In the genomic region with DNA sequence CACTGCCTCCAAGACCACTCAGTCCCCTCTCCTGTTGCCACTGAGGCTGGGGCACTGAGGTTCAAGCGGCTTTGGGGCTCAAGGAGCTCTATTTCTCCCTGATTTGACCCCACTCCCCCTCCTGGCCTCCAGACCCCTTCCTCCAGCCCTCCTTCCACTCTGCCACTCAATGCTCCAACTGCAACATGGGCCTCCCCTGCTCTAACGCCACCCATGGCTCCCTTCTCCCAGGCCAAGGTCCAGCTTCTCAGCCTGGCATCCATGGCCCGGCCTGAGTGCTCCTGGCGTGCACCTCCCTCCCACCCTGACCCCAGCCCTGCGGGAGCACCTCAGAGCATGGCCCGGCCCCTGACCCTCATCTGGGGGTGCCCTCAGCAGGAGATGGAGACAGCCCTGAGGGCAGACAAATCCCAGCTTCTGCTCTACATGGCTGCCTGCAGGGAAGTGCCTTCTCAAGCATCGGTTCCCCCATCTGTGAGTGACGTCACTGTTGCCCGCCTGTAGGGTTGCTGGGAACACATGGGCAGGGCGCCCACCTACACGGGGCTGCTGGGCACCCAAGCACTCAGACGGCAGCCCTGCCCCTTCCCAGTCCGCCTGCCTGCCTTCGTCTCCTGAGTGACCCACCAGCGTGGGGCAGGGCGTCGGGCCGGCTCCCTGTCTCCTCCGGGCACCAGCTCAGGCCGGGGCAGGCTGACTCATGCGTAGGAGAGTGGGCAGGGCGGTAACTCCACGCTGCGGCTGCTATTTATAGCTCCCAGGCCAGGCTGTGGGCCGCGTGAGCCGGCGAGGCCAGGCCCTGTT, we compare ENCODE assay signal across 8 cellular contexts. TPM values are rescaled to one million over a fixed set of nuclear protein-coding genes. Genes with fewer than 3 reads are reported as not detected.
DNase-seq lines count a peak whose midpoint lies in the region; ATAC-seq, FAIRE-seq and TF ChIP-seq lines count a peak whose summit lies in the region.

No MANE protein-coding gene starts in this region.

- peak overlapping the region in 7 of 8 donors; percentile 29 to 86 (median 75) for H3K4me3 Mint-ChIP-seq in naive B cell

- H2AK5ac ChIP-seq in H1 (ENCODE audit: low read depth, low read length), result no peak overlapping the region; the same call in 1 of the 2 replicates

- H3K27ac Mint-ChIP-seq in naive B cell, result peak overlapping the region in 3 of 6 donors; percentile 36 to 90 (median 81)

- TF ChIP-seq RAD21 in H1 (IDR thresholded peaks at IDR 0.05 in 1 of 2, conservative IDR thresholded peaks at IDR 0.05 in 1 of 2; ENCODE audit: low read depth in 2 of 2, low read length in 2 of 2), result no peak

- no peak overlapping the region for H3K9ac ChIP-seq in H1 (replicated peaks in 1 of 4; ENCODE audit: extremely low read depth in 1 of 4, low read depth in 3 of 4, low read length in 3 of 4)

- no peak overlapping the region for H3K56ac ChIP-seq in H1 (replicated peaks; ENCODE audit: insufficient read length, low read depth, low read length)

- no peak overlapping the region for H2BK20ac ChIP-seq in H1 (ENCODE audit: low read length)

- H4K20me1 ChIP-seq in H1 (replicated peaks in 1 of 2; ENCODE audit: control insufficient read depth in 1 of 2, insufficient read depth in 2 of 2, low read length in 2 of 2), result peaks cover 0 to 4% of the 10 kb centered on the region in 2 experiments

- no peak overlapping the region for H2BK120ac ChIP-seq in H1 (replicated peaks; ENCODE audit: low read depth, low read length)

- H3K27me3 Mint-ChIP-seq in naive B cell, result peaks cover 0 to 8% (median 0%) of the 10 kb centered on the region in 3 donors

- no peak overlapping the region for H3K14ac ChIP-seq in H1 (ENCODE audit: insufficient read length)

- no peak overlapping the region for H4K91ac ChIP-seq in H1 (replicated peaks; ENCODE audit: insufficient read length, low read length)

- H3K23ac ChIP-seq in H1 (ENCODE audit: insufficient read length), result no peak overlapping the region

- H4K8ac ChIP-seq in H1 (ENCODE audit: extremely low read depth, insufficient read depth, low read length), result peak overlapping the region; percentile 0; the same call in 1 of the 2 replicates

- DNase-seq in Ammon's horn (ENCODE audit: low spot score), result peak; percentile 68
- peak; percentile 69 for DNase-seq in NOMO-1 treated with DMSO at 0.1 percent for 48 hours (lab: John Stamatoyannopoulos, UW; ENCODE audit: unreplicated experiment)
- no peak for DNase-seq in H1 (ENCODE audit: low read depth in 1 of 2, low spot score in 2 of 2)
- DNase-seq in naive B cell, result no peak
- DNase-seq in NAMALWA (ENCODE audit: low spot score), result no peak

- no peak for FAIRE-seq in H1 (lab: Jason Lieb, UNC)

- TF ChIP-seq EP300 in H1 (IDR thresholded peaks at IDR 0.05; ENCODE audit: borderline replicate concordance in 1 of 2, low read depth in 2 of 2, low read length in 2 of 2), result no peak

- H3K27ac ChIP-seq in H1 (ENCODE audit: low read depth, low read length), result no peak overlapping the region

- H3K9me3 ChIP-seq in H1 (ENCODE audit: insufficient read depth in 2 of 2, low read depth in 1 of 2, low read length in 1 of 2), result no peaks in the 10 kb centered on the region

- no peak overlapping the region for H4K5ac ChIP-seq in H1 (ENCODE audit: insufficient read length, low read depth, low read length)

- H2BK12ac ChIP-seq in H1 (ENCODE audit: low read depth, low read length), result no peak overlapping the region; the same call in 1 of the 2 replicates

- H3K27me3 ChIP-seq in H1 (replicated peaks in 1 of 4; ENCODE audit: control insufficient read depth in 3 of 4, extremely low read depth in 1 of 4, insufficient read depth in 3 of 4, low read length in 3 of 4), result peaks cover 0 to 7% (median 3%) of the 10 kb centered on the region in 4 experiments; a peak in 4 of 7 replicates

- CTCF ChIA-PET in H1 (lab: Charles Lee; ENCODE audit: partially characterized antibody), result interaction anchor here (0.6 to 3.2 kb wide), 8 partner anchors 13 to 120 kb away, joined by 3 to 16 read pairs (median 3); a partner anchor contains a TSS

- no peak for TF ChIP-seq POLR2A in H1 (IDR thresholded peaks at IDR 0.05; ENCODE audit: control extremely low read depth in 1 of 2, low read depth in 2 of 2, low read length in 2 of 2)

- H3K79me1 ChIP-seq in H1 (ENCODE audit: low read depth, low read length), result no peaks in the 10 kb centered on the region

- H3K4ac ChIP-seq in H1 (replicated peaks; ENCODE audit: insufficient read length, low read depth, low read length), result no peak overlapping the region

- peak overlapping the region in 1 of 2 experiments; percentile 55; a peak in 1 of 4 replicates for H3K4me2 ChIP-seq in H1 (ENCODE audit: insufficient read depth in 1 of 2, low read depth in 2 of 2, low read length in 2 of 2)

- no peak overlapping the region for H2AFZ ChIP-seq in H1 (ENCODE audit: low read length)

- 0 out of 2 replicates have a peak overlapping the region, but pooled peaks have one; percentile 44 for H2BK5ac ChIP-seq in H1 (ENCODE audit: low read depth, low read length)

- H3K4me1 ChIP-seq in H1 (replicated peaks in 1 of 4; ENCODE audit: control insufficient read depth in 3 of 4, insufficient read depth in 4 of 4, low read length in 3 of 4), result peaks cover 0 to 20% (median 6%) of the 10 kb centered on the region in 4 experiments; a peak in 6 of 7 replicates

- no peaks in the 10 kb centered on the region for H3K79me2 ChIP-seq in H1 (ENCODE audit: control insufficient read depth in 1 of 2, insufficient read depth in 2 of 2, low read length in 2 of 2)

- no peaks in the 10 kb centered on the region for H3K36me3 Mint-ChIP-seq in naive B cell

- H3K4me3 ChIP-seq in H1 (ENCODE audit: extremely low read depth in 1 of 4, insufficient read depth in 2 of 4, low read depth in 3 of 4, low read length in 4 of 4), result no peak overlapping the region; a peak in 1 of 8 replicates

- TF ChIP-seq CTCF in H1 (IDR thresholded peaks at IDR 0.05; ENCODE audit: control extremely low read depth in 1 of 3, insufficient read depth in 1 of 3, low read depth in 1 of 3, low read length in 3 of 3), result no peak

- no peaks in the 10 kb centered on the region for H3K36me3 ChIP-seq in H1 (ENCODE audit: control insufficient read depth in 2 of 4, insufficient read depth in 4 of 4, low read length in 3 of 4)

- H3K23me2 ChIP-seq in H1 (ENCODE audit: low read depth, low read length), result peaks cover 12% of the 10 kb centered on the region; the same call in 1 of the 2 replicates

- H3K18ac ChIP-seq in H1 (ENCODE audit: extremely low read depth, low read length), result no peak overlapping the region

- WGBS in H1 (ENCODE audit: extremely low coverage in 1 of 2, insufficient coverage in 1 of 2, insufficient read length in 1 of 2, insufficient replicate concordance in 2 of 2, low coverage in 1 of 2, low lambda C conversion rate in 2 of 2, missing lambda C conversion rate in 1 of 2), 2 experiments, result 87% methylated on average over 27 of the region's 28 CpGs; no CpG with 5 or more reads in 1 of the 2 experiments

- peaks cover 0 to 1% (median 0%) of the 10 kb centered on the region in 7 donors for H3K9me3 Mint-ChIP-seq in naive B cell

- ATAC-seq in naive B cell (ENCODE audit: low read depth in 2 of 2) (peak; percentile 22 to 25), GM18870 (IDR thresholded peaks at IDR 0.05; ENCODE audit: unreplicated experiment) (no peak), HG03342 (IDR thresholded peaks at IDR 0.05; ENCODE audit: unreplicated experiment) (no peak), GM21528 (IDR thresholded peaks at IDR 0.05; ENCODE audit: low FRiP score, unreplicated experiment) (no peak)

- peak overlapping the region; percentile 81; the same call in 1 of the 2 replicates for H2BK15ac ChIP-seq in H1 (ENCODE audit: low read length)

- H3K4me1 Mint-ChIP-seq in naive B cell, result peaks cover 17 to 40% (median 39%) of the 10 kb centered on the region in 3 donors

- POLR2A ChIA-PET in H1 (lab: Charles Lee; ENCODE audit: partially characterized antibody), result interaction anchor here (0.7 to 2.0 kb wide), 8 partner anchors 12 to 118 kb away, joined by 3 to 8 read pairs (median 4); a partner anchor contains a TSS

TF ChIP-seq in H1, 55 proteins besides CTCF, POLR2A, EP300 and RAD21 (continues in another document):
- TF ChIP-seq KDM4A (IDR thresholded peaks at IDR 0.05; ENCODE audit: low read depth, low read length, severe bottlenecking) (no peak), TAF1 (IDR thresholded peaks at IDR 0.05; ENCODE audit: low read depth, low read length) (no peak)

RNA-seq across cellular contexts. Expression of a gene that starts 1.6 kb away (rescaled TPM):
- total RNA-seq in H1 (2021; fragmentation: NEBNext Ultra II Directional; extraction: Animal tissue kit (Norgen Biotek cat#: 25700)), result 21.3 and 22.3 TPM in 2 replicates
- 20.2 and 20.8 TPM in 2 replicates for polyA plus RNA-seq in H1 (2011; rRNA removed)
- polyA plus RNA-seq in H1 (2011; cell fraction: cytosol; rRNA removed), result 21.4 TPM
- 19.1 TPM for polyA plus RNA-seq in H1 (2011; cell fraction: nucleus; rRNA removed)
- 15.2 to 24.1 TPM (median 21.6 TPM) in 4 replicates for polyA plus RNA-seq in H1 (2012, experiment 1 of 2)
- polyA plus RNA-seq in H1 (2012, experiment 2 of 2), result 22.4 TPM
- polyA plus RNA-seq in H1 (2013, experiment 1 of 2), result 9.3 TPM
- polyA plus RNA-seq in H1 (2013, experiment 2 of 2), result 9.8 TPM
- 10.0 and 13.0 TPM in 2 replicates for polyA minus RNA-seq in H1 (2011; rRNA and poly(A)+ RNA removed)
- polyA minus RNA-seq in H1 (2011; cell fraction: cytosol; rRNA and poly(A)+ RNA removed), result 20.5 TPM
- polyA minus RNA-seq in H1 (2011; cell fraction: nucleus; rRNA and poly(A)+ RNA removed), result 7.2 TPM
- polyA plus RNA-seq in naive B cell (ENCODE audit: low read depth in 6 of 6), result 1 to 10 TPM in 5 of 6 donors, under 1 TPM in 1; 0.92 to 2.7 (median 1.5) TPM

RNA-seq across cellular contexts. Expression of a gene that starts 17.1 kb away (rescaled TPM):
- 33.0 and 35.8 TPM in 2 replicates for total RNA-seq in H1 (2021; fragmentation: NEBNext Ultra II Directional; extraction: Animal tissue kit (Norgen Biotek cat#: 25700))
- polyA plus RNA-seq in H1 (2011; rRNA removed), result 52.9 and 78.1 TPM in 2 replicates
- polyA plus RNA-seq in H1 (2011; cell fraction: cytosol; rRNA removed), result 55.3 TPM
- polyA plus RNA-seq in H1 (2011; cell fraction: nucleus; rRNA removed), result 45.8 TPM
- polyA plus RNA-seq in H1 (2012, experiment 1 of 2), result 23.4 to 34.6 TPM (median 32.4 TPM) in 4 replicates
- 41.0 TPM for polyA plus RNA-seq in H1 (2012, experiment 2 of 2)
- polyA plus RNA-seq in H1 (2013, experiment 1 of 2), result 40.9 TPM
- 51.3 TPM for polyA plus RNA-seq in H1 (2013, experiment 2 of 2)
- 27.0 and 46.1 TPM in 2 replicates for polyA minus RNA-seq in H1 (2011; rRNA and poly(A)+ RNA removed)
- polyA minus RNA-seq in H1 (2011; cell fraction: cytosol; rRNA and poly(A)+ RNA removed), result 16.2 TPM
- 16.2 TPM for polyA minus RNA-seq in H1 (2011; cell fraction: nucleus; rRNA and poly(A)+ RNA removed)
- polyA plus RNA-seq in naive B cell (ENCODE audit: low read depth in 6 of 6), result 10 to 100 TPM; 56.2 to 88.7 (median 60.5) TPM

RNA-seq across cellular contexts. Expression of a gene that starts 20.2 kb away (rescaled TPM):
- total RNA-seq in H1 (2021; fragmentation: NEBNext Ultra II Directional; extraction: Animal tissue kit (Norgen Biotek cat#: 25700)), result 7.0 and 7.8 TPM in 2 replicates
- polyA plus RNA-seq in H1 (2011; rRNA removed) (2.8 and 5.6 TPM in 2 replicates), naive B cell (ENCODE audit: low read depth in 6 of 6) (10 to 100 TPM; 49.1 to 72.0 (median 60.9) TPM)
- 4.4 TPM for polyA plus RNA-seq in H1 (2011; cell fraction: cytosol; rRNA removed)
- 5.8 TPM for polyA plus RNA-seq in H1 (2011; cell fraction: nucleus; rRNA removed)
- polyA plus RNA-seq in H1 (2012, experiment 1 of 2), result 4.4 to 5.6 TPM (median 4.9 TPM) in 4 replicates
- 4.8 TPM for polyA plus RNA-seq in H1 (2012, experiment 2 of 2)
- 5.1 TPM for polyA plus RNA-seq in H1 (2013, experiment 1 of 2)
- polyA plus RNA-seq in H1 (2013, experiment 2 of 2), result 5.1 TPM
- polyA minus RNA-seq in H1 (2011; rRNA and poly(A)+ RNA removed), result 1.0 and 2.5 TPM in 2 replicates
- 2.9 TPM for polyA minus RNA-seq in H1 (2011; cell fraction: cytosol; rRNA and poly(A)+ RNA removed)
- polyA minus RNA-seq in H1 (2011; cell fraction: nucleus; rRNA and poly(A)+ RNA removed), result 2.0 TPM

Comparison
In these comparisons a context has a peak if more than half of its experiments do, and no peak if none do; other contexts are left out.
1. DNase-seq: peak in Ammon's horn (single experiment) and NOMO-1 treated with DMSO at 0.1 percent for 48 hours (single experiment); none in H1 (0 of 2), naive B cell (single experiment) and NAMALWA (single experiment).
2. ATAC-seq: peak in naive B cell (2 of 2); none in GM18870 (single experiment), HG03342 (single experiment) and GM21528 (single experiment).
3. RNA of a gene that starts 20.2 kb away (polyA plus RNA-seq): 49.1 to 72.0 TPM in naive B cell; 2.8 to 5.8 TPM in H1; every median in the first group is over 4 times any median in the second.